ENCODE assay signal across 16 cellular contexts in the genomic region with DNA sequence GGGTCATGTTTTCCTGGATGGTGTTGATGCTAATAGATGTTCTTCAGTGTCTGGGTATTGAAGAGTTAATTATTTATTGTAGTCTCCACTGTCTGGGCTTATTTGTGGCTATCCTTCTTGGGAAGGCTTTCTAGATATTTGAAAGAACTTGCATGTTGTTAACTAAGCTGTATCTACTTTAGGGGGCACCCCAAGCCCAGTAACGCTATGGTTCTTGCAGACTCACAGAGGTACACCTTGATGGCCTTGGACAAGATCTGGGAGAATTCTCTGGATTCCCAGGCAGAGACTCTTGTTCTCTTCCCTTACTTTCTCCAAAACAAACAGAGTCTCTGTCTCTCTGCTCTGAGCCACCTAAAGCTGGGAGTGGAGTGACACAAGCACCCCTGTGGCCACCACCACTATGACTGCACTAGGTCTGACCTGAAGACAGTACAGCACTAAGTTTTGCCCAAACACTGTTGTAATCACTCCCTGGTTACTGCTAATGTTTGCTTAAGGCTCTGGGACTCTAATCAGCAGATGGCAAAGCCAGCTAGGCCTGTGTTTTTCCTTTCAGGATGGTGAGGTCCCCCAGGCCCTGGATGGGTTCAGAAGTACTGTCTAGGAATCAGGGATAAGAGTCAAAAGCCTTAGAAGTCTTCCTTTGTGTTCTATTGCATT.
"Had no signal": no experiment of that assay in that cellular context is flagged by ENCODE, and none has a peak within 500 bp of the region (broad histone marks: within the 10 kb centered on the region; RNA-seq: fewer than 3 reads in every experiment).

No MANE protein-coding gene starts in this region.

- H3K4me3 ChIP-seq: lower lobe of right lung, spleen, upper lobe of left lung had no signal

- H3K4me1 ChIP-seq: lower lobe of right lung, spleen, upper lobe of left lung had no signal

- FAIRE-seq: colon, endothelial cell of umbilical vein had no signal

- H3K4me1 Mint-ChIP-seq: activated CD4-positive, alpha-beta memory T cell treated with anti-CD3 and anti-CD28 coated beads, Interleukin-2, amount 10 ng/mL, durations not matched to agents 7 days and 5 days; activated CD4-positive, alpha-beta T cell treated with anti-CD3 and anti-CD28 coated beads for 36 hours; naive thymus-derived CD4-positive, alpha-beta T cell; stimulated activated naive B cell treated with anti-CD40 and anti-IgM and Interleukin-4, amounts not matched to agents 10 μg/mL and 1 μg/mL and 100 μg/mL, for 72 hours had no signal

- H3K36me3 Mint-ChIP-seq: naive thymus-derived CD4-positive, alpha-beta T cell; stimulated activated naive B cell treated with anti-CD40 and anti-IgM and Interleukin-4, amounts not matched to agents 10 μg/mL and 1 μg/mL and 100 μg/mL, for 72 hours had no signal

- H3K9me3 ChIP-seq: spleen, upper lobe of left lung had no signal

- H3K27ac Mint-ChIP-seq: activated CD4-positive, alpha-beta memory T cell treated with anti-CD3 and anti-CD28 coated beads, Interleukin-2, amount 10 ng/mL, durations not matched to agents 7 days and 5 days; activated CD4-positive, alpha-beta T cell treated with anti-CD3 and anti-CD28 coated beads for 36 hours; activated T-helper 1 cell treated with anti-CD3 and anti-CD28 coated beads, Interleukin-12 subunit alpha, Interleukin-12 subunit beta, Interleukin-2, Interleukin-4 antibody, amounts not matched to agents 30 ng/mL and 10 ng/mL and 1 ng/mL, durations not matched to agents 14 hours and 24 hours and 36 hours; naive thymus-derived CD4-positive, alpha-beta T cell; stimulated activated naive B cell treated with anti-CD40 and anti-IgM and Interleukin-4, amounts not matched to agents 10 μg/mL and 1 μg/mL and 100 μg/mL, for 72 hours had no signal

- DNase-seq: activated CD4-positive, alpha-beta memory T cell treated with anti-CD3 and anti-CD28 coated beads, Interleukin-2, amount 10 ng/mL, durations not matched to agents 7 days and 5 days; activated CD4-positive, alpha-beta T cell treated with anti-CD3 and anti-CD28 coated beads for 36 hours; activated CD8-positive, alpha-beta memory T cell treated with anti-CD3 and anti-CD28 coated beads, Interleukin-2, amount 50 U/mL, for 48 hours; activated naive CD4-positive, alpha-beta T cell treated with Interleukin-2 at 50 U/mL for 16 hours; lower lobe of right lung; naive thymus-derived CD4-positive, alpha-beta T cell; right cardiac atrium; spleen; stimulated activated CD4-positive, alpha-beta T cell treated with anti-CD3 and anti-CD28 coated beads, Interleukin-1b, Interleukin-23, amount 100 ng/mL, for 48 hours; stimulated activated naive B cell treated with anti-CD40 and anti-IgM and Interleukin-4, amounts not matched to agents 10 μg/mL and 1 μg/mL and 100 μg/mL, for 72 hours; T1000; WERI-Rb-1 had no signal

- ATAC-seq: activated CD4-positive, alpha-beta T cell treated with anti-CD3 and anti-CD28 coated beads for 36 hours; naive thymus-derived CD4-positive, alpha-beta T cell; right cardiac atrium; stimulated activated naive B cell treated with anti-CD40 and anti-IgM and Interleukin-4, amounts not matched to agents 10 μg/mL and 1 μg/mL and 100 μg/mL, for 72 hours had no signal

- H3K36me3 ChIP-seq: lower lobe of right lung, spleen, upper lobe of left lung, WERI-Rb-1 had no signal

- H3K27ac ChIP-seq: lower lobe of right lung, spleen, upper lobe of left lung, WERI-Rb-1 had no signal

- H3K27me3 ChIP-seq: upper lobe of left lung had no signal

- H3K4me3 Mint-ChIP-seq: activated CD4-positive, alpha-beta memory T cell treated with anti-CD3 and anti-CD28 coated beads, Interleukin-2, amount 10 ng/mL, durations not matched to agents 7 days and 5 days; activated CD4-positive, alpha-beta T cell treated with anti-CD3 and anti-CD28 coated beads for 36 hours; activated T-helper 1 cell treated with anti-CD3 and anti-CD28 coated beads, Interleukin-12 subunit alpha, Interleukin-12 subunit beta, Interleukin-2, Interleukin-4 antibody, amounts not matched to agents 30 ng/mL and 10 ng/mL and 1 ng/mL, durations not matched to agents 14 hours and 24 hours and 36 hours; naive thymus-derived CD4-positive, alpha-beta T cell; stimulated activated naive B cell treated with anti-CD40 and anti-IgM and Interleukin-4, amounts not matched to agents 10 μg/mL and 1 μg/mL and 100 μg/mL, for 72 hours had no signal

- H3K9me3 Mint-ChIP-seq: activated CD4-positive, alpha-beta memory T cell treated with anti-CD3 and anti-CD28 coated beads, Interleukin-2, amount 10 ng/mL, durations not matched to agents 7 days and 5 days; activated T-helper 1 cell treated with anti-CD3 and anti-CD28 coated beads, Interleukin-12 subunit alpha, Interleukin-12 subunit beta, Interleukin-2, Interleukin-4 antibody, amounts not matched to agents 30 ng/mL and 10 ng/mL and 1 ng/mL, durations not matched to agents 14 hours and 24 hours and 36 hours had no signal
